In the genomic region with DNA sequence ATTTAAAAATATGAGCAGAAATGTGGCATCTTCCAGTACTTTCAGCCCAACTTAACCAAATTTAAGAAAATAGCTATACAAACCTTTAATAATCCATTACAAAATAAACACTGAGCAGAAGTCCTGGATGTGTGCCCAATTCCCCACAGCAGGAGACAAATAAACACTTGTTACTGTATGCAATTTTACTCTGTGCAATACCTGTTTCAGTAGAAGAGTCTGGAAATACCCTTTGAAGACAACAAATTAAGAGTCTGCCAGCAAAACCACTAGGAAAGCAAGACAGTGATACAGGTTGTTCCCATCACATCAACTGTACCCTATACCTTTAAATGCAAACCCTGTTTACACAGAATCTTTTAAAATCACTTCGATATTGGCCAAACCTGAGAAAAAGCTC, we compare ENCODE assay signal across 9 cellular contexts. TPM values are rescaled to one million over a fixed set of nuclear protein-coding genes. Genes with fewer than 3 reads are reported as not detected.
DNase-seq lines count a peak whose midpoint lies in the region; ATAC-seq and TF ChIP-seq lines count a peak whose summit lies in the region.
"Had no signal": no experiment of that assay in that cellular context is flagged by ENCODE, and none has a peak within 500 bp of the region (broad histone marks: within the 10 kb centered on the region; RNA-seq: fewer than 3 reads in every experiment).

No MANE protein-coding gene starts in this region.

- H3K9me3 ChIP-seq in neural cell (ENCODE audit: low read length) (no peaks in the 10 kb centered on the region), BE2C (no peaks in the 10 kb centered on the region), OCI-LY7 (ENCODE audit: low read length) (no peaks in the 10 kb centered on the region)

- H2AFZ ChIP-seq in neural cell (ENCODE audit: low read depth, low read length) (no peak overlapping the region), OCI-LY7 (ENCODE audit: low read length) (no peak overlapping the region)

- intact Hi-C loops in OCI-LY7 (cut with micrococcal nuclease; ENCODE audit: unreplicated experiment), result no loop called here

- peak; percentile 62 for DNase-seq in M059J (ENCODE audit: low read depth)
- DNase-seq in SHP77 treated with DMSO at 0.1 percent for 48 hours (lab: John Stamatoyannopoulos, UW), result peak; percentile 3
- no peak for DNase-seq in type B pancreatic cell (ENCODE audit: extremely low spot score, unreplicated experiment)
- no peak for DNase-seq in BE2C
- no peak for DNase-seq in OCI-LY7 (ENCODE audit: low spot score)
- DNase-seq in SKM-1 treated with dmso at 0.1 percent for 144 hours (lab: John Stamatoyannopoulos, UW; ENCODE audit: unreplicated experiment), result no peak
- DNase-seq: activated naive CD8-positive, alpha-beta T cell treated with anti-CD3 and anti-CD28 coated beads, Interleukin-2, amount 10 ng/mL, durations not matched to agents 7 days and 5 days had no signal

- BruUV-seq in OCI-LY7 (replicated peaks; lab: Mats Ljungman, UMichigan), result no TSS peak

- H3F3A ChIP-seq in neural cell (ENCODE audit: insufficient read depth, low read length, poor library complexity, severe bottlenecking), result no peaks in the 10 kb centered on the region

- H3K9ac ChIP-seq in neural cell (ENCODE audit: low read length), result no peak overlapping the region

- POLR2A ChIA-PET in OCI-LY7 (lab: Charles Lee), result no interaction called here

- peaks cover 25% of the 10 kb centered on the region for H3K4me1 Mint-ChIP-seq in type B pancreatic cell (ENCODE audit: unreplicated experiment)

- H3K9me3 Mint-ChIP-seq in type B pancreatic cell, result no peaks in the 10 kb centered on the region
- H3K9me3 Mint-ChIP-seq: activated naive CD8-positive, alpha-beta T cell treated with anti-CD3 and anti-CD28 coated beads, Interleukin-2, amount 10 ng/mL, durations not matched to agents 7 days and 5 days had no signal

- H3K4me3 ChIP-seq in neural cell (ENCODE audit: low read length) (peak overlapping the region; percentile 36), BE2C (ENCODE audit: low read depth, low read length) (no peak overlapping the region), OCI-LY7 (ENCODE audit: low read depth, low read length, poor library complexity, severe bottlenecking) (no peak overlapping the region)

- H3K27me3 ChIP-seq in neural cell (ENCODE audit: insufficient read depth, low read depth, low read length) (no peaks in the 10 kb centered on the region), BE2C (no peaks in the 10 kb centered on the region)

- H3K27ac Mint-ChIP-seq in type B pancreatic cell, result no peak overlapping the region
- H3K27ac Mint-ChIP-seq: activated naive CD8-positive, alpha-beta T cell treated with anti-CD3 and anti-CD28 coated beads, Interleukin-2, amount 10 ng/mL, durations not matched to agents 7 days and 5 days had no signal

- peaks cover 13% of the 10 kb centered on the region for H3K36me3 Mint-ChIP-seq in type B pancreatic cell

- H3K4me3 Mint-ChIP-seq in type B pancreatic cell, result no peak overlapping the region
- H3K4me3 Mint-ChIP-seq: activated naive CD8-positive, alpha-beta T cell treated with anti-CD3 and anti-CD28 coated beads, Interleukin-2, amount 10 ng/mL, durations not matched to agents 7 days and 5 days had no signal

- CTCF ChIA-PET in OCI-LY7 (lab: Charles Lee; ENCODE audit: unreplicated experiment), result no interaction called here

- H3K9me2 ChIP-seq in neural cell (ENCODE audit: insufficient read depth, low read length), result no peaks in the 10 kb centered on the region
- H3K9me2 ChIP-seq in OCI-LY7 (ENCODE audit: insufficient read depth, low read length), result no peaks in the 10 kb centered on the region

- H3K27me3 Mint-ChIP-seq in type B pancreatic cell, result no peaks in the 10 kb centered on the region
- H3K27me3 Mint-ChIP-seq: activated naive CD8-positive, alpha-beta T cell treated with anti-CD3 and anti-CD28 coated beads, Interleukin-2, amount 10 ng/mL, durations not matched to agents 7 days and 5 days had no signal

- no peak for TF ChIP-seq RAD21 in neural cell (conservative IDR thresholded peaks at IDR 0.05)

- H3K4me2 ChIP-seq in neural cell (ENCODE audit: low read length) (peak overlapping the region; percentile 3), OCI-LY7 (ENCODE audit: low read length) (no peak overlapping the region)

- peaks cover 3% of the 10 kb centered on the region; the same call in 1 of the 2 replicates for H3K4me1 ChIP-seq in BE2C
- peaks cover 2% of the 10 kb centered on the region for H3K4me1 ChIP-seq in OCI-LY7 (ENCODE audit: insufficient read depth, low read length, poor library complexity, severe bottlenecking)

- TF ChIP-seq EP300 in neural cell (conservative IDR thresholded peaks at IDR 0.05; ENCODE audit: poor library complexity, severe bottlenecking), result no peak

- no peak for TF ChIP-seq CTCF in neural cell (IDR thresholded peaks at IDR 0.05; ENCODE audit: poor library complexity, severe bottlenecking)
- no peak for TF ChIP-seq CTCF in type B pancreatic cell (conservative IDR thresholded peaks at IDR 0.05)
- TF ChIP-seq CTCF in BE2C (IDR thresholded peaks at IDR 0.05; ENCODE audit: low read depth, low read length), result no peak
- no peak for TF ChIP-seq CTCF in OCI-LY7 (conservative IDR thresholded peaks at IDR 0.05; ENCODE audit: low read length)

- H4K20me1 ChIP-seq in neural cell (ENCODE audit: insufficient read depth) (no peaks in the 10 kb centered on the region), OCI-LY7 (ENCODE audit: insufficient read depth, low read length) (0 out of 2 replicates have a peak, but pooled peaks cover 8% of the 10 kb centered on the region)

- H3K27ac ChIP-seq in neural cell (ENCODE audit: low read length) (no peak overlapping the region), OCI-LY7 (ENCODE audit: low read depth, low read length, poor library complexity, severe bottlenecking) (no peak overlapping the region)

- ATAC-seq in GM19372 (IDR thresholded peaks at IDR 0.05; ENCODE audit: low read depth, unreplicated experiment), result peak; percentile 62

- peaks cover 18% of the 10 kb centered on the region for H3K79me2 ChIP-seq in neural cell (replicated peaks; ENCODE audit: insufficient read depth, low read length)
- H3K79me2 ChIP-seq in OCI-LY7 (ENCODE audit: insufficient read depth, low read depth, low read length), result 0 out of 2 replicates have a peak, but pooled peaks cover 3% of the 10 kb centered on the region

- no peaks in the 10 kb centered on the region for H3K36me3 ChIP-seq in neural cell (ENCODE audit: insufficient read depth, low read length)
- no peaks in the 10 kb centered on the region for H3K36me3 ChIP-seq in BE2C
- H3K36me3 ChIP-seq in OCI-LY7 (ENCODE audit: insufficient read depth, low read length), result peaks cover 12% of the 10 kb centered on the region; the same call in 1 of the 2 replicates

TF ChIP-seq in neural cell, 6 proteins besides CTCF, POLR2A, EP300 and RAD21:
- TF ChIP-seq MXI1 (conservative IDR thresholded peaks at IDR 0.05; ENCODE audit: poor library complexity, severe bottlenecking), result no peak
- TF ChIP-seq EZH2 (IDR thresholded peaks at IDR 0.05; ENCODE audit: borderline replicate concordance, insufficient read depth, low read length, poor library complexity, severe bottlenecking), result no peak
- TF ChIP-seq POLR2AphosphoS5 (IDR thresholded peaks at IDR 0.05), result no peak
- TF ChIP-seq TAF1 (IDR thresholded peaks at IDR 0.05; ENCODE audit: low read depth), result no peak
- TF ChIP-seq, protein P1, sequence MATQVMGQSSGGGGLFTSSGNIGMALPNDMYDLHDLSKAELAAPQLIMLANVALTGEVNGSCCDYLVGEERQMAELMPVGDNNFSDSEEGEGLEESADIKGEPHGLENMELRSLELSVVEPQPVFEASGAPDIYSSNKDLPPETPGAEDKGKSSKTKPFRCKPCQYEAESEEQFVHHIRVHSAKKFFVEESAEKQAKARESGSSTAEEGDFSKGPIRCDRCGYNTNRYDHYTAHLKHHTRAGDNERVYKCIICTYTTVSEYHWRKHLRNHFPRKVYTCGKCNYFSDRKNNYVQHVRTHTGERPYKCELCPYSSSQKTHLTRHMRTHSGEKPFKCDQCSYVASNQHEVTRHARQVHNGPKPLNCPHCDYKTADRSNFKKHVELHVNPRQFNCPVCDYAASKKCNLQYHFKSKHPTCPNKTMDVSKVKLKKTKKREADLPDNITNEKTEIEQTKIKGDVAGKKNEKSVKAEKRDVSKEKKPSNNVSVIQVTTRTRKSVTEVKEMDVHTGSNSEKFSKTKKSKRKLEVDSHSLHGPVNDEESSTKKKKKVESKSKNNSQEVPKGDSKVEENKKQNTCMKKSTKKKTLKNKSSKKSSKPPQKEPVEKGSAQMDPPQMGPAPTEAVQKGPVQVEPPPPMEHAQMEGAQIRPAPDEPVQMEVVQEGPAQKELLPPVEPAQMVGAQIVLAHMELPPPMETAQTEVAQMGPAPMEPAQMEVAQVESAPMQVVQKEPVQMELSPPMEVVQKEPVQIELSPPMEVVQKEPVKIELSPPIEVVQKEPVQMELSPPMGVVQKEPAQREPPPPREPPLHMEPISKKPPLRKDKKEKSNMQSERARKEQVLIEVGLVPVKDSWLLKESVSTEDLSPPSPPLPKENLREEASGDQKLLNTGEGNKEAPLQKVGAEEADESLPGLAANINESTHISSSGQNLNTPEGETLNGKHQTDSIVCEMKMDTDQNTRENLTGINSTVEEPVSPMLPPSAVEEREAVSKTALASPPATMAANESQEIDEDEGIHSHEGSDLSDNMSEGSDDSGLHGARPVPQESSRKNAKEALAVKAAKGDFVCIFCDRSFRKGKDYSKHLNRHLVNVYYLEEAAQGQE (IDR thresholded peaks at IDR 0.05; ENCODE audit: borderline replicate concordance), result no peak
- no peak for TF ChIP-seq SMC3 (conservative IDR thresholded peaks at IDR 0.05; ENCODE audit: poor library complexity)

RNA-seq across cellular contexts. Expression of a gene that starts 41.4 kb away (rescaled TPM):
- total RNA-seq in M059J (2014; rRNA removed; shearing (Covaris generic)), result under 0.01 TPM in 1 of 2 replicates, not detected in the other
- polyA plus RNA-seq in neural cell, result not detected in 2 replicates
- not detected in 2 replicates for polyA minus RNA-seq in neural cell
- not detected in 2 replicates for total RNA-seq in type B pancreatic cell (ENCODE audit: low replicate concordance)
- polyA plus RNA-seq in BE2C (2012; ENCODE audit: insufficient read depth, insufficient read length, low read depth), result 9.3 TPM
- not detected in 2 replicates for total RNA-seq in OCI-LY7 (2014; rRNA removed; shearing (Covaris generic))
- not detected in 2 replicates for total RNA-seq in OCI-LY7 (2022)
- total RNA-seq: activated naive CD8-positive, alpha-beta T cell treated with anti-CD3 and anti-CD28 coated beads, Interleukin-2, amount 10 ng/mL, durations not matched to agents 7 days and 5 days had no signal

Comparison
In these comparisons a context has a peak if more than half of its experiments do, and no peak if none do; other contexts are left out.
1. DNase-seq: peak in M059J (single experiment) and SHP77 treated with DMSO at 0.1 percent for 48 hours (single experiment); none in type B pancreatic cell (single experiment), BE2C (single experiment), OCI-LY7 (single experiment) and SKM-1 treated with dmso at 0.1 percent for 144 hours (single experiment).